ENCODE assay signal across 28 cellular contexts in genomic region chr3:156729460-156730179, GRCh38. TPM values are rescaled to one million over a fixed set of nuclear protein-coding genes. Genes with fewer than 3 reads are reported as not detected.
DNase-seq lines count a peak whose midpoint lies in the region; ATAC-seq, FAIRE-seq and TF ChIP-seq lines count a peak whose summit lies in the region.
"Had no signal": no experiment of that assay in that cellular context is flagged by ENCODE, and none has a peak within 500 bp of the region (broad histone marks: within the 10 kb centered on the region; RNA-seq: fewer than 3 reads in every experiment).

No MANE protein-coding gene starts in this region.

- H3K27ac Mint-ChIP-seq in neural progenitor cell = peak overlapping the region; percentile 84
- H3K27ac Mint-ChIP-seq: activated CD4-positive, alpha-beta T cell treated with anti-CD3 and anti-CD28 coated beads, Interleukin-2, amount 10 ng/mL, durations not matched to agents 24 days and 14 days; activated naive CD8-positive, alpha-beta T cell treated with anti-CD3 and anti-CD28 coated beads, Interleukin-2, amount 50 U/mL, for 24 hours; brain; nephron; stimulated activated effector memory CD8-positive, alpha-beta T cell treated with anti-CD3 and anti-CD28 coated beads, Interleukin-12 subunit alpha, Interleukin-12 subunit beta, amount 100 ng/mL, for 72 hours had no signal

- H4K5ac ChIP-seq in IMR-90 (ENCODE audit: low read depth, low read length) = peak overlapping the region; percentile 30; the same call in 1 of the 2 replicates

- H2BK5ac ChIP-seq in IMR-90 (ENCODE audit: low read depth, low read length, poor library complexity, severe bottlenecking) = no peak overlapping the region

- no peak overlapping the region for H2AFZ ChIP-seq in IMR-90 (replicated peaks; ENCODE audit: low read length, poor library complexity)
- H2AFZ ChIP-seq in K562 (ENCODE audit: low read depth, low read length) = peak overlapping the region; percentile 22; the same call in 1 of the 2 replicates
- no peak overlapping the region for H2AFZ ChIP-seq in neural progenitor cell (replicated peaks)

- H2BK20ac ChIP-seq in IMR-90 (ENCODE audit: low read depth, low read length) = no peak overlapping the region

- no peak overlapping the region for H2BK15ac ChIP-seq in IMR-90 (ENCODE audit: low read depth, low read length)

- peaks cover 3% of the 10 kb centered on the region for H3K27me3 Mint-ChIP-seq in neural progenitor cell (ENCODE audit: insufficient read depth, low read depth)
- H3K27me3 Mint-ChIP-seq: activated CD4-positive, alpha-beta T cell treated with anti-CD3 and anti-CD28 coated beads, Interleukin-2, amount 10 ng/mL, durations not matched to agents 24 days and 14 days; activated naive CD8-positive, alpha-beta T cell treated with anti-CD3 and anti-CD28 coated beads, Interleukin-2, amount 50 U/mL, for 24 hours had no signal

- H3K27me3 ChIP-seq in IMR-90 (ENCODE audit: control insufficient read depth, insufficient read depth, low read length) (no peaks in the 10 kb centered on the region), K562 (ENCODE audit: control insufficient read depth in 2 of 2, insufficient read depth in 2 of 2, low read length in 2 of 2) (no peaks in the 10 kb centered on the region), neural progenitor cell (no peaks in the 10 kb centered on the region)
- H3K27me3 ChIP-seq: pancreas had no signal

- no peak overlapping the region for H3K9ac ChIP-seq in IMR-90 (ENCODE audit: low read depth, low read length)
- peak overlapping the region in 1 of 2 experiments; percentile 29; a peak in 1 of 4 replicates for H3K9ac ChIP-seq in K562 (ENCODE audit: insufficient read depth in 1 of 2, low read depth in 2 of 2, low read length in 2 of 2)
- no peak overlapping the region for H3K9ac ChIP-seq in neural progenitor cell

- 0 out of 2 replicates have a peak overlapping the region, but pooled peaks have one; percentile 7 for H3K23ac ChIP-seq in IMR-90 (ENCODE audit: low read depth, low read length)

- H3K14ac ChIP-seq in IMR-90 (replicated peaks; ENCODE audit: low read depth, low read length) = peak overlapping the region; percentile 54

- FAIRE-seq in K562 (lab: Jason Lieb, UNC) = no peak
- FAIRE-seq: endothelial cell of umbilical vein, pancreas had no signal

- no peak overlapping the region for H3K56ac ChIP-seq in IMR-90 (ENCODE audit: extremely low read depth, insufficient read depth, low read length)

- no peak for TF ChIP-seq EP300 in K562 (IDR thresholded peaks at IDR 0.05; ENCODE audit: low read length)

- H4K20me1 ChIP-seq in IMR-90 (ENCODE audit: insufficient read depth, low read length) = no peaks in the 10 kb centered on the region
- no peaks in the 10 kb centered on the region for H4K20me1 ChIP-seq in K562 (replicated peaks; ENCODE audit: control insufficient read depth, insufficient read depth, low read length)
- no peaks in the 10 kb centered on the region for H4K20me1 ChIP-seq in neural progenitor cell (ENCODE audit: low read depth)

- H3K4me1 Mint-ChIP-seq in neural progenitor cell = peaks cover 33% of the 10 kb centered on the region
- H3K4me1 Mint-ChIP-seq: activated naive CD8-positive, alpha-beta T cell treated with anti-CD3 and anti-CD28 coated beads, Interleukin-2, amount 50 U/mL, for 24 hours; stimulated activated effector memory CD8-positive, alpha-beta T cell treated with anti-CD3 and anti-CD28 coated beads, Interleukin-12 subunit alpha, Interleukin-12 subunit beta, amount 100 ng/mL, for 72 hours had no signal

- peaks cover 0 to 4% of the 10 kb centered on the region in 2 experiments; a peak in 1 of 4 replicates for H3K79me1 ChIP-seq in IMR-90 (ENCODE audit: low read depth in 1 of 2, low read length in 2 of 2)

- H3K27ac ChIP-seq in IMR-90 (ENCODE audit: insufficient read depth, low read length) = no peak overlapping the region
- H3K27ac ChIP-seq in K562 (ENCODE audit: extremely low read depth, low read depth, low read length) = no peak overlapping the region
- no peak overlapping the region for H3K27ac ChIP-seq in neural progenitor cell
- H3K27ac ChIP-seq: C4-2B, lower lobe of right lung, pancreas had no signal

- CTCF ChIA-PET in IMR-90 (lab: Yijun Ruan, JAX) (interaction anchor here (1.0 kb wide), 1 partner anchor 697 kb away, joined by 3 read pairs; no protein-coding TSS in a partner anchor), K562 (lab: Yijun Ruan, JAX; ENCODE audit: low intra/inter-chr PET ratio) (no interaction called here)

- H3K4me1 ChIP-seq in IMR-90 (ENCODE audit: control insufficient read depth, insufficient read depth, low read length) (peaks cover 8% of the 10 kb centered on the region), K562 (replicated peaks in 1 of 2; ENCODE audit: control insufficient read depth in 2 of 2, insufficient read depth in 2 of 2, low read length in 2 of 2) (no peaks in the 10 kb centered on the region; a peak in 1 of 5 replicates), neural progenitor cell (peaks cover 5% of the 10 kb centered on the region)
- H3K4me1 ChIP-seq: lower lobe of right lung, pancreas had no signal

- BruUV-seq in IMR-90 (replicated peaks; lab: Mats Ljungman, UMichigan) (no TSS peak), K562 (replicated peaks; lab: Mats Ljungman, UMichigan) (no TSS peak)

- peak overlapping the region; percentile 52; the same call in 1 of the 2 replicates for H3K4ac ChIP-seq in IMR-90 (ENCODE audit: low read depth, low read length)

- H3K4me2 ChIP-seq in IMR-90 (ENCODE audit: low read depth, low read length) (no peak overlapping the region), K562 (ENCODE audit: insufficient read depth, low read length) (no peak overlapping the region), neural progenitor cell (no peak overlapping the region)

- no peaks in the 10 kb centered on the region for H3K36me3 Mint-ChIP-seq in neural progenitor cell

- TF ChIP-seq CTCF in IMR-90 (conservative IDR thresholded peaks at IDR 0.05; ENCODE audit: low read depth, low read length) (no peak), K562 (IDR thresholded peaks at IDR 0.05 in 2 of 3, conservative IDR thresholded peaks at IDR 0.05 in 1 of 3; ENCODE audit: insufficient read depth in 2 of 3, low read depth in 1 of 3, low read length in 3 of 3) (no peak), neural progenitor cell (IDR thresholded peaks at IDR 0.05) (no peak)

- no peak overlapping the region for H3K4me3 ChIP-seq in IMR-90 (ENCODE audit: insufficient read depth, low read depth, low read length)
- no peak overlapping the region for H3K4me3 ChIP-seq in K562
- no peak overlapping the region for H3K4me3 ChIP-seq in neural progenitor cell
- H3K4me3 ChIP-seq: lower lobe of right lung, pancreas had no signal

- H3K9me3 ChIP-seq in IMR-90 (ENCODE audit: control insufficient read depth, insufficient read depth, low read length) (no peaks in the 10 kb centered on the region), K562 (replicated peaks; ENCODE audit: control insufficient read depth, insufficient read depth, low read depth, low read length) (no peaks in the 10 kb centered on the region), neural progenitor cell (ENCODE audit: low read depth) (no peaks in the 10 kb centered on the region)
- H3K9me3 ChIP-seq: lower lobe of right lung, pancreas had no signal

- no CpG with 5 or more reads among the region's 2 CpGs for WGBS in IMR-90 (ENCODE audit: extremely low coverage in 2 of 2, insufficient read length in 1 of 2), 2 experiments
- WGBS in K562 (ENCODE audit: insufficient coverage, low coverage, missing lambda C conversion rate) = 8% methylated on average over 2 of the region's 2 CpGs

- no peaks in the 10 kb centered on the region for H3K36me3 ChIP-seq in IMR-90 (ENCODE audit: control insufficient read depth, insufficient read depth, low read length)
- H3K36me3 ChIP-seq in K562 (ENCODE audit: control insufficient read depth, insufficient read depth, low read length) = no peaks in the 10 kb centered on the region
- H3K36me3 ChIP-seq in neural progenitor cell = no peaks in the 10 kb centered on the region
- H3K36me3 ChIP-seq: lower lobe of right lung, pancreas had no signal

- H3K79me2 ChIP-seq in K562 (ENCODE audit: control insufficient read depth, insufficient read depth, low read length) (no peaks in the 10 kb centered on the region), neural progenitor cell (ENCODE audit: low read depth) (no peaks in the 10 kb centered on the region)

- H2BK120ac ChIP-seq in IMR-90 (ENCODE audit: low read depth, low read length) = no peak overlapping the region; the same call in 1 of the 2 replicates

- peaks cover 10% of the 10 kb centered on the region; the same call in 1 of the 2 replicates for H3K9me1 ChIP-seq in IMR-90 (ENCODE audit: insufficient read depth, low read length)
- no peaks in the 10 kb centered on the region for H3K9me1 ChIP-seq in K562 (ENCODE audit: control insufficient read depth, insufficient read depth, low read length)

- H2AK5ac ChIP-seq in IMR-90 (ENCODE audit: low read depth, low read length) = peak overlapping the region; percentile 47

- peak overlapping the region; percentile 61; the same call in 1 of the 2 replicates for H3K18ac ChIP-seq in IMR-90 (ENCODE audit: low read depth, low read length)

- ATAC-seq in IMR-90 (ENCODE audit: low read depth) (peak; percentile 36), K562 (no peak), HG03378 (IDR thresholded peaks at IDR 0.05; ENCODE audit: unreplicated experiment) (no peak)
- ATAC-seq: activated naive CD8-positive, alpha-beta T cell treated with anti-CD3 and anti-CD28 coated beads, Interleukin-2, amount 50 U/mL, for 24 hours; SK-N-SH treated with all-trans-retinoic acid at 6 μM for 48 hours; stimulated activated effector memory CD8-positive, alpha-beta T cell treated with anti-CD3 and anti-CD28 coated beads, Interleukin-12 subunit alpha, Interleukin-12 subunit beta, amount 100 ng/mL, for 72 hours had no signal

- no peaks in the 10 kb centered on the region for H3F3A ChIP-seq in neural progenitor cell (ENCODE audit: low read depth)

- TF ChIP-seq POLR2A in IMR-90 (IDR thresholded peaks at IDR 0.05; ENCODE audit: low read depth, low read length) = no peak
- no peak for TF ChIP-seq POLR2A in K562 (conservative IDR thresholded peaks at IDR 0.05)

- intact Hi-C loops in IMR-90 (cut with micrococcal nuclease) = no loop called here
- intact Hi-C loops in K562 (cut with micrococcal nuclease) = no loop called here

- peak overlapping the region in 1 of 2 experiments; percentile 43; a peak in 1 of 4 replicates for H4K8ac ChIP-seq in IMR-90 (ENCODE audit: low read depth in 2 of 2, low read length in 2 of 2)

- POLR2A ChIA-PET in IMR-90 (lab: Charles Lee; ENCODE audit: unreplicated experiment) (no interaction called here), K562 (lab: Yijun Ruan, JAX) (interaction anchor here (1.2 kb wide), 1 partner anchor 18 kb away, joined by 3 read pairs; no protein-coding TSS in a partner anchor)

- in situ Hi-C loops in IMR-90 (cut with MboI; ENCODE audit: low sequenced_read_pairs) = no loop called here
- in situ Hi-C loops in K562 (cut with MboI) = no loop called here

- no peak for TF ChIP-seq RAD21 in IMR-90 (IDR thresholded peaks at IDR 0.05; ENCODE audit: low read length)
- no peak for TF ChIP-seq RAD21 in K562 (CRISPR knock-in tag; conservative IDR thresholded peaks at IDR 0.05 in 1 of 2, IDR thresholded peaks at IDR 0.05 in 1 of 2)

- H3K4me3 Mint-ChIP-seq in neural progenitor cell = no peak overlapping the region
- H3K4me3 Mint-ChIP-seq: activated CD4-positive, alpha-beta T cell treated with anti-CD3 and anti-CD28 coated beads, Interleukin-2, amount 10 ng/mL, durations not matched to agents 24 days and 14 days; activated naive CD8-positive, alpha-beta T cell treated with anti-CD3 and anti-CD28 coated beads, Interleukin-2, amount 50 U/mL, for 24 hours; brain; nephron; stimulated activated effector memory CD8-positive, alpha-beta T cell treated with anti-CD3 and anti-CD28 coated beads, Interleukin-12 subunit alpha, Interleukin-12 subunit beta, amount 100 ng/mL, for 72 hours had no signal

- dilution Hi-C loops in IMR-90 (cut with HindIII; ENCODE audit: low sequenced_read_pairs, unreplicated experiment) = no loop called here

- no peaks in the 10 kb centered on the region for H3K9me3 Mint-ChIP-seq in neural progenitor cell
- H3K9me3 Mint-ChIP-seq: activated naive CD8-positive, alpha-beta T cell treated with anti-CD3 and anti-CD28 coated beads, Interleukin-2, amount 50 U/mL, for 24 hours; brain; nephron; stimulated activated effector memory CD8-positive, alpha-beta T cell treated with anti-CD3 and anti-CD28 coated beads, Interleukin-12 subunit alpha, Interleukin-12 subunit beta, amount 100 ng/mL, for 72 hours had no signal

- peak overlapping the region; percentile 43 for H2AK9ac ChIP-seq in IMR-90 (replicated peaks; ENCODE audit: low read depth, low read length, poor library complexity)

- peak; percentile 28 for DNase-seq in EH (ENCODE audit: low read depth)
- DNase-seq in IMR-90 = no peak
- DNase-seq in K562 (ENCODE audit: extremely low read depth in 1 of 4, low spot score in 3 of 4) = no peak
- peak; percentile 17 for DNase-seq in neural progenitor cell (ENCODE audit: low spot score)
- DNase-seq in UCSD-AML1 (lab: John Stamatoyannopoulos, UW; ENCODE audit: unreplicated experiment) = no peak
- DNase-seq in globus pallidus (ENCODE audit: low spot score) = no peak
- DNase-seq: activated CD4-positive, alpha-beta T cell treated with anti-CD3 and anti-CD28 coated beads, Interleukin-2, amount 10 ng/mL, durations not matched to agents 24 days and 14 days; activated gamma-delta T cell; activated naive CD8-positive, alpha-beta T cell treated with anti-CD3 and anti-CD28 coated beads, Interleukin-2, amount 50 U/mL, for 24 hours; activated T-cell treated with anti-CD3 and anti-CD28 coated beads, Interleukin-2, amount 50 U/mL, for 1 hour; Calu3; DND-41; head of caudate nucleus; kidney glomerular epithelial cell; lower lobe of right lung; NCI-H1105 treated with DMSO at 0.1 percent for 48 hours; NCI-H2081 treated with DMSO at 0.1 percent for 48 hours; pancreas; right cardiac atrium; stimulated activated CD4-positive, alpha-beta T cell treated with anti-CD3 and anti-CD28 coated beads, Interleukin-12 subunit alpha, Interleukin-12 subunit beta, amount 100 ng/mL, for 4 hours; stimulated activated CD4-positive, alpha-beta T cell treated with anti-CD3 and anti-CD28 coated beads, Interleukin-4, amount 100 ng/mL, for 1 hour had no signal

- peak overlapping the region; percentile 37 for H4K91ac ChIP-seq in IMR-90 (ENCODE audit: insufficient read depth, low read depth, low read length)

RNA-seq across cellular contexts. Expression of gene TIPARP, which starts 55.2 kb away (rescaled TPM):
- total RNA-seq in IMR-90 (2012; rRNA removed) (70.8 and 76.4 TPM in 2 replicates), K562 (2014; rRNA removed) (15.1 and 15.8 TPM in 2 replicates), K562 (2014; rRNA removed; fragmentation: Illumina TruSeq; extraction: Trizol) (23.6 and 27.5 TPM in 2 replicates), K562 (2015; rRNA removed; fragmentation: Illumina TruSeq; extraction: Trizol) (29.4 TPM in 2 replicates), K562 (2021) (14.6 and 16.1 TPM in 2 replicates), neural progenitor cell (ENCODE audit: low replicate concordance) (9.3 and 13.5 TPM in 2 replicates)
- polyA plus RNA-seq in IMR-90 (2012; rRNA removed) (11.5 and 12.6 TPM in 2 replicates), K562 (2011; rRNA removed) (11.9 and 12.2 TPM in 2 replicates), K562 (2014; fragmentation: Illumina TruSeq; extraction: Trizol) (18.3 and 20.4 TPM in 2 replicates), K562 (2014; fragmentation: Nextera tagmentation; extraction: Ambion mirVana) (1 to 10 TPM; 2.4 to 3.5 TPM), K562 (2014; rRNA removed) (8.3 and 9.8 TPM in 2 replicates)
- polyA plus RNA-seq in IMR-90 (2012; cell fraction: cytosol; rRNA removed) = 3.2 and 3.7 TPM in 2 replicates
- polyA plus RNA-seq in IMR-90 (2012; cell fraction: nucleus; rRNA removed; ENCODE audit: low replicate concordance) = 3.3 and 39.5 TPM in 2 replicates
- 28.7 and 54.2 TPM in 2 replicates for total RNA-seq in K562 (2011; cell fraction: chromatin; rRNA removed; ENCODE audit: low replicate concordance)
- 10.3 and 12.6 TPM in 2 replicates for total RNA-seq in K562 (2011; cell fraction: nucleolus; rRNA removed)
- 17.4 and 19.8 TPM in 2 replicates for total RNA-seq in K562 (2011; cell fraction: nucleoplasm; rRNA removed)
- polyA plus RNA-seq in K562 (2011; cell fraction: cytosol; rRNA removed) = 3.2 and 4.4 TPM in 2 replicates
- 9.7 and 13.4 TPM in 2 replicates for polyA plus RNA-seq in K562 (2011; cell fraction: nucleus; rRNA removed)
- polyA plus RNA-seq in K562 (2012) = 15.9 and 21.4 TPM in 2 replicates
- 16.7 and 20.8 TPM in 2 replicates for polyA minus RNA-seq in K562 (2011; rRNA and poly(A)+ RNA removed)
- polyA minus RNA-seq in K562 (2011; cell fraction: cytosol; rRNA and poly(A)+ RNA removed) = 9.1 and 11.1 TPM in 2 replicates
- polyA minus RNA-seq in K562 (2011; cell fraction: nucleus; rRNA and poly(A)+ RNA removed) = 17.1 and 47.2 TPM in 2 replicates

Comparison
In these comparisons a context has a peak if more than half of its experiments do, and no peak if none do; other contexts are left out.
1. DNase-seq: peak in EH (single experiment) and neural progenitor cell (single experiment); none in IMR-90 (single experiment), K562 (0 of 4), UCSD-AML1 (single experiment) and globus pallidus (single experiment).